In the genomic region with DNA sequence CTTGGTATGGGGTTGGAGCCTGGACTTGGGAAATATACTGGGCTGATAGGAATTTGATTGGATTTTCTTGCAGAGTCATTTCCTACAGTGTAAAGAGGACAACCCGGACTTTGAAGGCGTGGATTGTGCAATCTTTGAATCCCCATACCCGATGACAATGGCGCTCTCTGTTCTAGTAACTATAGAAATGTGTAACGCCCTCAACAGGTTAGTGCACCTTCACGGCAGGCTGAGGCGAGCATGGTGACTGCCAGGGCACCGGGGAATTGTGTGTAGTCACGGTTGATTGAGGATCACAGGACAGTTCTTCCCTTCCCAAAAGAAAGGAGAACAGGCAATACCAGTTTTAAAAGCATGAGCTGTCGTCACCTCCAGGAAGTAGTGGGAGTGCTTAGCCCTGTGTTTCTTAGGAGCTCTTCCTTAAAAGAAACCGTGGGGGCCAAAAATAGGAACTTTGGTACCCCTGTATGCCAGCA, we compare ENCODE assay signal across 13 cellular contexts.
DNase-seq lines count a peak whose midpoint lies in the region; ATAC-seq and TF ChIP-seq lines count a peak whose summit lies in the region.
"Had no signal": no experiment of that assay in that cellular context is flagged by ENCODE, and none has a peak within 500 bp of the region (broad histone marks: within the 10 kb centered on the region; RNA-seq: fewer than 3 reads in every experiment).

No MANE protein-coding gene starts in this region.

- H3K4me3 ChIP-seq in BLaER1 (no peak overlapping the region), LNCaP clone FGC (ENCODE audit: low read depth, low read length) (peak overlapping the region; percentile 23; the same call in 1 of the 2 replicates), epithelial cell of esophagus (ENCODE audit: low read length) (no peak overlapping the region)

- TF ChIP-seq CTCF in LNCaP clone FGC (IDR thresholded peaks at IDR 0.05; ENCODE audit: control insufficient read depth, extremely low read depth, insufficient read depth), result peak; percentile 18; the same call in 1 of the 2 replicates
- no peak for TF ChIP-seq CTCF in epithelial cell of esophagus (IDR thresholded peaks at IDR 0.05; ENCODE audit: insufficient read depth, low read depth, low read length, missing control alignments)
- TF ChIP-seq CTCF in nephron progenitor cell (IDR thresholded peaks at IDR 0.05), result no peak

- H3K27me3 ChIP-seq in BLaER1, result no peaks in the 10 kb centered on the region
- H3K27me3 ChIP-seq: BE2C had no signal

- H3K27me3 Mint-ChIP-seq in nephron progenitor cell (ENCODE audit: low read depth, poor library complexity), result no peaks in the 10 kb centered on the region

- peaks cover 12% of the 10 kb centered on the region for H3K4me1 Mint-ChIP-seq in nephron progenitor cell

- no peak overlapping the region for H3K4me3 Mint-ChIP-seq in nephron progenitor cell

- H3K36me3 ChIP-seq in BLaER1, result peaks cover 89% of the 10 kb centered on the region

- no peak for ATAC-seq in HG03039 (IDR thresholded peaks at IDR 0.05; ENCODE audit: unreplicated experiment)

- H3K36me3 Mint-ChIP-seq in nephron progenitor cell (ENCODE audit: low read depth), result peaks cover 81% of the 10 kb centered on the region

- peaks cover 66% of the 10 kb centered on the region for H3K4me1 ChIP-seq in BLaER1

- DNase-seq in LNCaP clone FGC (ENCODE audit: low read depth) (peak; percentile 97), epithelial cell of esophagus (ENCODE audit: low read depth) (peak; percentile 99), nephron progenitor cell (no peak), NCI-H226 (no peak), NCI-H82 treated with DMSO at 0.1 percent for 48 hours (lab: John Stamatoyannopoulos, UW; ENCODE audit: unreplicated experiment) (no peak), HUDEP-2 (lab: John Stamatoyannopoulos, UW; ENCODE audit: unreplicated experiment in 76 of 76) (no peak)
- DNase-seq: activated CD4-positive, alpha-beta T cell treated with anti-CD3 and anti-CD28 coated beads for 48 hours; BE2C; NCI-H1930; SHP77 had no signal

- H3K27ac Mint-ChIP-seq in nephron progenitor cell, result peak overlapping the region; percentile 85

- H3K27ac ChIP-seq in BLaER1, result peak overlapping the region; percentile 63
- H3K27ac ChIP-seq: HL-60 had no signal

- H4K20me1 ChIP-seq in BLaER1, result peaks cover 20% of the 10 kb centered on the region

- peak overlapping the region; percentile 32; the same call in 1 of the 2 replicates for H3K9ac ChIP-seq in BLaER1

- no peaks in the 10 kb centered on the region for H3K9me3 Mint-ChIP-seq in nephron progenitor cell

- H3K9me3 ChIP-seq in BLaER1, result no peaks in the 10 kb centered on the region
- H3K9me3 ChIP-seq: BE2C had no signal

- peak overlapping the region; percentile 74 for H3K4me2 ChIP-seq in BLaER1

Comparison
In these comparisons a context has a peak if more than half of its experiments do, and no peak if none do; other contexts are left out.
1. DNase-seq: peak in LNCaP clone FGC (single experiment) and epithelial cell of esophagus (single experiment); none in nephron progenitor cell (single experiment), NCI-H226 (single experiment), NCI-H82 treated with DMSO at 0.1 percent for 48 hours (single experiment) and HUDEP-2 (0 of 76).